Comparison of ENCODE assay signal across 25 cellular contexts in genomic region chr16:1316033-1316405, GRCh38.
"Had no signal": no experiment of that assay in that cellular context is flagged by ENCODE, and none has a peak within 500 bp of the region (broad histone marks: within the 10 kb centered on the region; RNA-seq: fewer than 3 reads in every experiment).

No MANE protein-coding gene starts in this region.

- ATAC-seq: activated CD4-positive, CD25-positive, alpha-beta regulatory T cell treated with anti-CD3 and anti-CD28 coated beads, Interleukin-2, amount 50 U/mL, for 24 hours; Panc1; SK-N-SH treated with all-trans-retinoic acid at 6 μM for 48 hours had no signal

- H3K4me3 Mint-ChIP-seq: activated naive CD8-positive, alpha-beta T cell treated with anti-CD3 and anti-CD28 coated beads, Interleukin-2, amount 10 ng/mL, durations not matched to agents 7 days and 5 days had no signal

- H3K4me3 ChIP-seq: breast epithelium, MG63, SJSA1 had no signal

- H3K27me3 Mint-ChIP-seq: activated naive CD8-positive, alpha-beta T cell treated with anti-CD3 and anti-CD28 coated beads, Interleukin-2, amount 10 ng/mL, durations not matched to agents 7 days and 5 days had no signal

- DNase-seq: activated CD4-positive, alpha-beta T cell treated with anti-CD3 and anti-CD28 coated beads for 4 hours; activated CD8-positive, alpha-beta memory T cell treated with anti-CD3 and anti-CD28 coated beads for 24 hours; activated naive CD8-positive, alpha-beta T cell treated with anti-CD3 and anti-CD28 coated beads, Interleukin-2, amount 10 ng/mL, durations not matched to agents 7 days and 5 days; activated T-cell treated with anti-CD3 and anti-CD28 coated beads for 4 hours; aorta; caudate nucleus; MG63; MV-4-11; NCI-H1092 treated with DMSO at 0.1 percent for 48 hours; NCI-H1417 treated with DMSO at 0.1 percent for 48 hours; NCI-H1694 treated with DMSO at 0.1 percent for 48 hours; NCI-H2029 treated with DMSO at 0.1 percent for 48 hours; NCI-H345; NCI-H510A; NCI-H526 treated with DMSO at 0.1 percent for 48 hours; NCI-H82; OCI-M1; Right ventricle myocardium superior; SW 1271 had no signal

- H3K27ac ChIP-seq: breast epithelium, RWPE1, SJSA1 had no signal

- H3K27ac Mint-ChIP-seq: activated naive CD8-positive, alpha-beta T cell treated with anti-CD3 and anti-CD28 coated beads, Interleukin-2, amount 10 ng/mL, durations not matched to agents 7 days and 5 days had no signal

- H3K9me3 ChIP-seq: breast epithelium, MG63, SJSA1 had no signal

- H3K9me3 Mint-ChIP-seq: activated naive CD8-positive, alpha-beta T cell treated with anti-CD3 and anti-CD28 coated beads, Interleukin-2, amount 10 ng/mL, durations not matched to agents 7 days and 5 days had no signal

- H3K27me3 ChIP-seq: breast epithelium, MG63, SJSA1 had no signal
